In genomic region chr1:40981702-40982448, GRCh38 we compare ENCODE assay signal across 1 cellular context.
TF ChIP-seq lines count a peak whose summit lies in the region.

No MANE protein-coding gene starts in this region.

TF ChIP-seq in SK-N-SH, 30 proteins besides CTCF, POLR2A, EP300 and RAD21 (continued from another document):
- TF ChIP-seq, protein P1, sequence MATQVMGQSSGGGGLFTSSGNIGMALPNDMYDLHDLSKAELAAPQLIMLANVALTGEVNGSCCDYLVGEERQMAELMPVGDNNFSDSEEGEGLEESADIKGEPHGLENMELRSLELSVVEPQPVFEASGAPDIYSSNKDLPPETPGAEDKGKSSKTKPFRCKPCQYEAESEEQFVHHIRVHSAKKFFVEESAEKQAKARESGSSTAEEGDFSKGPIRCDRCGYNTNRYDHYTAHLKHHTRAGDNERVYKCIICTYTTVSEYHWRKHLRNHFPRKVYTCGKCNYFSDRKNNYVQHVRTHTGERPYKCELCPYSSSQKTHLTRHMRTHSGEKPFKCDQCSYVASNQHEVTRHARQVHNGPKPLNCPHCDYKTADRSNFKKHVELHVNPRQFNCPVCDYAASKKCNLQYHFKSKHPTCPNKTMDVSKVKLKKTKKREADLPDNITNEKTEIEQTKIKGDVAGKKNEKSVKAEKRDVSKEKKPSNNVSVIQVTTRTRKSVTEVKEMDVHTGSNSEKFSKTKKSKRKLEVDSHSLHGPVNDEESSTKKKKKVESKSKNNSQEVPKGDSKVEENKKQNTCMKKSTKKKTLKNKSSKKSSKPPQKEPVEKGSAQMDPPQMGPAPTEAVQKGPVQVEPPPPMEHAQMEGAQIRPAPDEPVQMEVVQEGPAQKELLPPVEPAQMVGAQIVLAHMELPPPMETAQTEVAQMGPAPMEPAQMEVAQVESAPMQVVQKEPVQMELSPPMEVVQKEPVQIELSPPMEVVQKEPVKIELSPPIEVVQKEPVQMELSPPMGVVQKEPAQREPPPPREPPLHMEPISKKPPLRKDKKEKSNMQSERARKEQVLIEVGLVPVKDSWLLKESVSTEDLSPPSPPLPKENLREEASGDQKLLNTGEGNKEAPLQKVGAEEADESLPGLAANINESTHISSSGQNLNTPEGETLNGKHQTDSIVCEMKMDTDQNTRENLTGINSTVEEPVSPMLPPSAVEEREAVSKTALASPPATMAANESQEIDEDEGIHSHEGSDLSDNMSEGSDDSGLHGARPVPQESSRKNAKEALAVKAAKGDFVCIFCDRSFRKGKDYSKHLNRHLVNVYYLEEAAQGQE (IDR thresholded peaks at IDR 0.05; ENCODE audit: low read depth, low read length): no peak
- TF ChIP-seq IRF3 (IDR thresholded peaks at IDR 0.05; ENCODE audit: low read depth, low read length) (no peak), GABPA (IDR thresholded peaks at IDR 0.05; ENCODE audit: low read depth) (no peak), MAX (IDR thresholded peaks at IDR 0.05; ENCODE audit: low read depth) (no peak), JUND (IDR thresholded peaks at IDR 0.05) (no peak), RCOR1 (IDR thresholded peaks at IDR 0.05; ENCODE audit: low read length) (no peak), FOSL2 (IDR thresholded peaks at IDR 0.05; ENCODE audit: borderline replicate concordance, low read depth) (no peak), NFIC (IDR thresholded peaks at IDR 0.05; ENCODE audit: borderline replicate concordance) (no peak), CHD2 (IDR thresholded peaks at IDR 0.05; ENCODE audit: low read length, partially characterized antibody) (no peak), ELF1 (IDR thresholded peaks at IDR 0.05) (no peak), FOXM1 (IDR thresholded peaks at IDR 0.05; ENCODE audit: low read depth) (no peak), POLR2AphosphoS5 (IDR thresholded peaks at IDR 0.05; ENCODE audit: low read depth, low read length) (no peak), YY1 (IDR thresholded peaks at IDR 0.05; ENCODE audit: low read depth) (no peak), GATA2 (CRISPR knock-in tag; IDR thresholded peaks at IDR 0.05) (no peak), RXRA (IDR thresholded peaks at IDR 0.05; ENCODE audit: borderline replicate concordance, low read depth) (no peak)
- TF ChIP-seq, protein P2, sequence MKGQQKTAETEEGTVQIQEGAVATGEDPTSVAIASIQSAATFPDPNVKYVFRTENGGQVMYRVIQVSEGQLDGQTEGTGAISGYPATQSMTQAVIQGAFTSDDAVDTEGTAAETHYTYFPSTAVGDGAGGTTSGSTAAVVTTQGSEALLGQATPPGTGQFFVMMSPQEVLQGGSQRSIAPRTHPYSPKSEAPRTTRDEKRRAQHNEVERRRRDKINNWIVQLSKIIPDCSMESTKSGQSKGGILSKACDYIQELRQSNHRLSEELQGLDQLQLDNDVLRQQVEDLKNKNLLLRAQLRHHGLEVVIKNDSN (IDR thresholded peaks at IDR 0.05; ENCODE audit: borderline replicate concordance, low read depth): no peak
